Comparison of ENCODE assay signal across 19 cellular contexts in the genomic region with DNA sequence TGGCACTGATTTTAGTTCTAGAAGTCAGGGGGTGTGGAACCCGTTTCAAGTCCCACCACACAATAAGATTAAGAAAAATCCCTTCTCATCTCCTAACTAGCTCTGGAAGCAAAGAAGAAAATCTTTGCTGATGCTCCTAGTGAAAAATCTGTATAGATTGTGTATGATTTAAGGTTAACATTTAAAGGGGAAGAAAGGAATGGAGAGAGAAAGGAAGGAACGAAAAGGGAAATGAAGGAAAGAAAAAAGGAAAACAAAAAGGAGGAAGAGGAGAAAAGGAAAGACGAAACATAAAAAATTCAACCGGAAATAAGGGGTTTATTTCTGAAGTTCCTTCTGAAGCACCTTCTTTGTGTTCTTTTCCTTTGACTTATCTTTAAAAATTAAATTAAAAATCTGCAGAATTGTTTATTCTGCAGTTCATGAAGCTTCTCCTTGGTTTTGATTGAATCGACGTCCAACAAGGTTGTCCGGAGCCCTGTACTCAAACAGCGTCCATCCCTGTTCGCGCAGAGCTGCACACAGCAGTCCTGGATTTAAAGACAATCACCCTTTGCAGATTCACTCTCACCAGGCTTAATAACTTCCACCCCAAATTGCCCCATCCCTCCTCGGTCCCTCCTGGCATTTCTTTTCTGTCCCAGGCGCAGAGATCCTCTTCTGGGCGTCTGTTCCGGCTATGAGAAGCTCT. TPM values are rescaled to one million over a fixed set of nuclear protein-coding genes. Genes with fewer than 3 reads are reported as not detected.
DNase-seq lines count a peak whose midpoint lies in the region; ATAC-seq and TF ChIP-seq lines count a peak whose summit lies in the region.
"Had no signal": no experiment of that assay in that cellular context is flagged by ENCODE, and none has a peak within 500 bp of the region (broad histone marks: within the 10 kb centered on the region; RNA-seq: fewer than 3 reads in every experiment).

No MANE protein-coding gene starts in this region.

- H3K9me3 Mint-ChIP-seq in osteocyte (ENCODE audit: unreplicated experiment): no peaks in the 10 kb centered on the region
- peaks cover 0 to 8% (median 3%) of the 10 kb centered on the region in 11 donors for H3K9me3 Mint-ChIP-seq in naive thymus-derived CD4-positive, alpha-beta T cell
- H3K9me3 Mint-ChIP-seq: CD4-positive, alpha-beta T cell had no signal

- H3K27ac ChIP-seq in 22Rv1: peak overlapping the region; percentile 26
- peak overlapping the region; percentile 95 for H3K27ac ChIP-seq in SJCRH30
- peak overlapping the region; percentile 25 to 77 for H3K27ac ChIP-seq in esophagus (ENCODE audit: low read depth in 2 of 2, low read length in 1 of 2)
- no peak overlapping the region for H3K27ac ChIP-seq in naive thymus-derived CD4-positive, alpha-beta T cell (ENCODE audit: low read depth, low read length)

- ATAC-seq in naive thymus-derived CD4-positive, alpha-beta T cell: no peak
- ATAC-seq in mucosa of descending colon: no peak
- ATAC-seq: GM12878 had no signal

- CTCF ChIA-PET in naive thymus-derived CD4-positive, alpha-beta T cell (lab: Charles Lee): no interaction called here

- intact Hi-C loops in naive thymus-derived CD4-positive, alpha-beta T cell (cut with micrococcal nuclease): loop anchor here (1.0 to 10.0 kb wide), 9 partner anchors 100 to 1845 kb away; no protein-coding TSS in a partner anchor
- intact Hi-C loops in mucosa of descending colon (cut with DNase I, micrococcal nuclease): loop anchor here in 1 of 2 donors (10.0 kb wide), 1 partner anchor 1208 kb away; no protein-coding TSS in a partner anchor

- peaks cover 22% of the 10 kb centered on the region for H3K4me1 Mint-ChIP-seq in osteocyte (ENCODE audit: unreplicated experiment)
- peaks cover 9 to 36% (median 30%) of the 10 kb centered on the region in 7 donors for H3K4me1 Mint-ChIP-seq in naive thymus-derived CD4-positive, alpha-beta T cell

- no peaks in the 10 kb centered on the region for H3K36me3 Mint-ChIP-seq in osteocyte (ENCODE audit: unreplicated experiment)
- peaks cover 0 to 14% (median 2%) of the 10 kb centered on the region in 5 donors for H3K36me3 Mint-ChIP-seq in naive thymus-derived CD4-positive, alpha-beta T cell
- H3K36me3 Mint-ChIP-seq: IgD-negative memory B cell had no signal

- DNase-seq in SJCRH30: peak; percentile 14 to 50
- DNase-seq in osteocyte (ENCODE audit: extremely low spot score, unreplicated experiment): no peak
- no peak for DNase-seq in SIG-M5 treated with dmso at 0.1 percent for 504 hours (lab: John Stamatoyannopoulos, UW; ENCODE audit: unreplicated experiment)
- DNase-seq in naive thymus-derived CD4-positive, alpha-beta T cell: no peak
- no peak for DNase-seq in mucosa of descending colon
- DNase-seq: Calu3; CD4-positive, alpha-beta T cell; DMS79; H9; NCI-H1930; NCI-H2171; NCI-H774 had no signal

- H3K27me3 ChIP-seq in SJCRH30 (no peaks in the 10 kb centered on the region), esophagus (ENCODE audit: control insufficient read depth in 1 of 2, insufficient read depth in 2 of 2, low read length in 2 of 2) (no peaks in the 10 kb centered on the region)
- peaks cover 0 to 22% of the 10 kb centered on the region in 2 donors for H3K27me3 ChIP-seq in naive thymus-derived CD4-positive, alpha-beta T cell (ENCODE audit: control insufficient read depth in 2 of 2, insufficient read depth in 2 of 2, low read length in 2 of 2)

- H3K4me3 Mint-ChIP-seq in osteocyte (ENCODE audit: unreplicated experiment): peak overlapping the region; percentile 81
- H3K4me3 Mint-ChIP-seq in naive thymus-derived CD4-positive, alpha-beta T cell: peak overlapping the region in 2 of 10 donors; percentile 12 to 47
- H3K4me3 Mint-ChIP-seq: CD4-positive, alpha-beta T cell; H9 had no signal

- H3K9me3 ChIP-seq in SJCRH30 (replicated peaks) (no peaks in the 10 kb centered on the region), esophagus (ENCODE audit: control insufficient read depth in 2 of 2, insufficient read depth in 1 of 2, low read depth in 1 of 2, low read length in 1 of 2) (no peaks in the 10 kb centered on the region), mucosa of descending colon (no peaks in the 10 kb centered on the region)
- no peaks in the 10 kb centered on the region for H3K9me3 ChIP-seq in naive thymus-derived CD4-positive, alpha-beta T cell (ENCODE audit: control insufficient read depth in 2 of 3, low read length in 3 of 3)

- no peak for TF ChIP-seq CTCF in 22Rv1 (IDR thresholded peaks at IDR 0.05)
- TF ChIP-seq CTCF in osteocyte (IDR thresholded peaks at IDR 0.05): no peak
- TF ChIP-seq CTCF in mucosa of descending colon (IDR thresholded peaks at IDR 0.05): no peak

- POLR2A ChIA-PET in naive thymus-derived CD4-positive, alpha-beta T cell (lab: Charles Lee): no interaction called here

- H3K4me1 ChIP-seq in SJCRH30: no peaks in the 10 kb centered on the region
- H3K4me1 ChIP-seq in esophagus (ENCODE audit: control insufficient read depth in 2 of 2, insufficient read depth in 2 of 2, low read length in 1 of 2): no peaks in the 10 kb centered on the region
- H3K4me1 ChIP-seq in naive thymus-derived CD4-positive, alpha-beta T cell (ENCODE audit: control insufficient read depth in 2 of 2, insufficient read depth in 2 of 2, low read length in 2 of 2): peaks cover 0 to 5% of the 10 kb centered on the region in 2 donors
- no peaks in the 10 kb centered on the region for H3K4me1 ChIP-seq in mucosa of descending colon (ENCODE audit: low read depth)

- H3K36me3 ChIP-seq in SJCRH30: no peaks in the 10 kb centered on the region
- no peaks in the 10 kb centered on the region for H3K36me3 ChIP-seq in esophagus (ENCODE audit: control insufficient read depth in 2 of 2, insufficient read depth in 2 of 2, low read length in 1 of 2)
- H3K36me3 ChIP-seq in naive thymus-derived CD4-positive, alpha-beta T cell (ENCODE audit: control insufficient read depth in 2 of 3, insufficient read depth in 3 of 3, low read length in 3 of 3): no peaks in the 10 kb centered on the region
- no peaks in the 10 kb centered on the region for H3K36me3 ChIP-seq in mucosa of descending colon (ENCODE audit: low read depth)

- H3K27ac Mint-ChIP-seq in osteocyte (ENCODE audit: unreplicated experiment): peak overlapping the region; percentile 99
- H3K27ac Mint-ChIP-seq in naive thymus-derived CD4-positive, alpha-beta T cell: no peak overlapping the region
- H3K27ac Mint-ChIP-seq: CD4-positive, alpha-beta T cell; H9; IgD-negative memory B cell had no signal

- H3K4me3 ChIP-seq in SJCRH30: peak overlapping the region; percentile 31
- peak overlapping the region in 1 of 2 donors; percentile 9 for H3K4me3 ChIP-seq in esophagus (ENCODE audit: low read depth in 1 of 2, low read length in 2 of 2)
- H3K4me3 ChIP-seq in naive thymus-derived CD4-positive, alpha-beta T cell (ENCODE audit: low read length): no peak overlapping the region
- H3K4me3 ChIP-seq in mucosa of descending colon: no peak overlapping the region
- H3K4me3 ChIP-seq: GM12878 had no signal

- H3K27me3 Mint-ChIP-seq in osteocyte (ENCODE audit: unreplicated experiment): peaks cover 9% of the 10 kb centered on the region
- peaks cover 50 to 82% (median 77%) of the 10 kb centered on the region in 5 donors for H3K27me3 Mint-ChIP-seq in naive thymus-derived CD4-positive, alpha-beta T cell

- WGBS in esophagus, 2 donors: 19 to 21% methylated on average over 14 of the region's 14 CpGs

RNA-seq across cellular contexts. Expression of a gene that starts 1.6 kb away (rescaled TPM):
- 14.0 and 16.7 TPM in 2 replicates for total RNA-seq in SJCRH30 (2014; rRNA removed; shearing (Covaris generic))
- polyA plus RNA-seq in esophagus: 1 to 10 TPM; 3.3 to 4.5 TPM
- 26.4 and 27.5 TPM in 2 replicates for total RNA-seq in osteocyte
- total RNA-seq in naive thymus-derived CD4-positive, alpha-beta T cell: not detected
- polyA plus RNA-seq in naive thymus-derived CD4-positive, alpha-beta T cell: not detected
- under 1 TPM in 1 of 3 donors, not detected in 2; 0.66 TPM for total RNA-seq in mucosa of descending colon
- total RNA-seq: Calu3; CD4-positive, alpha-beta T cell; G401; H9; LHCN-M2; NCI-H460 had no signal
- polyA plus RNA-seq: IgD-negative memory B cell had no signal

Comparison
In these comparisons a context has a peak if more than half of its experiments do, and no peak if none do; other contexts are left out.
1. DNase-seq: peak in SJCRH30 (2 of 2); none in osteocyte (single experiment), SIG-M5 treated with dmso at 0.1 percent for 504 hours (single experiment), naive thymus-derived CD4-positive, alpha-beta T cell (0 of 9) and mucosa of descending colon (0 of 3).